In genomic region chr4:143879561-143879960, GRCh38 we compare ENCODE assay signal across 4 cellular contexts. TPM values are rescaled to one million over a fixed set of nuclear protein-coding genes. Genes with fewer than 3 reads are reported as not detected.
"Had no signal": no experiment of that assay in that cellular context is flagged by ENCODE, and none has a peak within 500 bp of the region (broad histone marks: within the 10 kb centered on the region; RNA-seq: fewer than 3 reads in every experiment).

No MANE protein-coding gene starts in this region.

RNA-seq across cellular contexts. Expression of gene GYPE, which starts 25.8 kb away (rescaled TPM):
- total RNA-seq: LHCN-M2, MCF 10A, OCI-LY7, PC-3 had no signal
